8 cellular contexts compared by ENCODE assay signal in the genomic region with DNA sequence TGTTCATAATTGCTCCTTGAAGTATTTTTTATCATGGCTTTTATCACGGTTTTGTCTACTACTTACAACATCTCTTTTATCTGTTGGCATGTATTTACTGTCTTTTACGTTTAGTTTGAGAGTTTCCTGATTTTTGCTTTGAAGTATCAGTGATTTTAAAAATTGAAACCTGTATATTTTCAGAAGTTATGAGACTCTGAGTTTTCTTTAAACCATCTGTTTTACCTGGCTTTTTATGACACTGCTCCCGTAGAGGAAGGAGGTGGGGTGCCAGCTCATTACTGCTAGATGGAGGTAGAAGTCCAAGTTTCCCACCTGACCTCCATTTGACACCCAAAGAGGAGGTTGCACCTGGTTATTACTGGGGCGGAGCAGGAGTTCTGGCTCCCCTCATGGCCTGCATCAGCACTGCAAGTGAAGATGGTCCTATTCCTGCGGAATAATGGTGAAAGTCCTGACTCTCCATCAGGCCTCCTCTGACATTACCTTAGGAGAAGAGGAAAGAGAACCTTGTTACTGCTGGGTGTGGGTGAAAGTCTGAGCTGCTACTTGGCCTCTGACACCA. TPM values are rescaled to one million over a fixed set of nuclear protein-coding genes. Genes with fewer than 3 reads are reported as not detected.
DNase-seq lines count a peak whose midpoint lies in the region; ATAC-seq, FAIRE-seq and TF ChIP-seq lines count a peak whose summit lies in the region.

No MANE protein-coding gene starts in this region.

- no peaks in the 10 kb centered on the region for H3K9me3 ChIP-seq in CD8-positive, alpha-beta memory T cell (ENCODE audit: low read length)
- H3K9me3 ChIP-seq in keratinocyte (ENCODE audit: control insufficient read depth, low read depth, low read length) = no peaks in the 10 kb centered on the region
- no peaks in the 10 kb centered on the region for H3K9me3 ChIP-seq in upper lobe of left lung

- peaks cover 0 to 2% (median 0%) of the 10 kb centered on the region in 3 donors for H3K36me3 Mint-ChIP-seq in CD8-positive, alpha-beta memory T cell

- H3K27me3 ChIP-seq in CD8-positive, alpha-beta memory T cell (ENCODE audit: insufficient read depth, low read length, poor library complexity, severe bottlenecking) = no peaks in the 10 kb centered on the region
- no peaks in the 10 kb centered on the region for H3K27me3 ChIP-seq in keratinocyte (ENCODE audit: control insufficient read depth, extremely low read depth, insufficient read depth, low read length)
- no peaks in the 10 kb centered on the region for H3K27me3 ChIP-seq in upper lobe of left lung

- H3K79me2 ChIP-seq in keratinocyte (ENCODE audit: control insufficient read depth, insufficient read depth, low read length) = no peaks in the 10 kb centered on the region

- peaks cover 26% of the 10 kb centered on the region for H3K4me1 ChIP-seq in CD8-positive, alpha-beta memory T cell (ENCODE audit: insufficient read depth, low read length)
- peaks cover 3% of the 10 kb centered on the region for H3K4me1 ChIP-seq in keratinocyte (ENCODE audit: control insufficient read depth, extremely low read depth, insufficient read depth, low read length)
- peaks cover 3 to 6% (median 4%) of the 10 kb centered on the region in 4 donors for H3K4me1 ChIP-seq in upper lobe of left lung

- H4K20me1 ChIP-seq in keratinocyte (ENCODE audit: control insufficient read depth, extremely low read depth, insufficient read depth, low read length) = no peaks in the 10 kb centered on the region

- ATAC-seq in HG02798 (IDR thresholded peaks at IDR 0.05; ENCODE audit: poor library complexity, unreplicated experiment) (peak; percentile 68), GM18861 (IDR thresholded peaks at IDR 0.05; ENCODE audit: unreplicated experiment) (no peak), upper lobe of left lung (ENCODE audit: low FRiP score in 2 of 2) (no peak)

- TF ChIP-seq CTCF in keratinocyte (optimal IDR thresholded peaks at IDR 0.05 in 1 of 3, IDR thresholded peaks at IDR 0.05 in 1 of 3, conservative IDR thresholded peaks at IDR 0.05 in 1 of 3; ENCODE audit: extremely low read depth in 1 of 3, insufficient read depth in 2 of 3, low read length in 3 of 3) = peak; percentile 40 to 60 (median 48)
- TF ChIP-seq CTCF in upper lobe of left lung (IDR thresholded peaks at IDR 0.05) = peak in 1 of 6 experiments; percentile 9

- no peak for FAIRE-seq in keratinocyte (lab: Jason Lieb, UNC)

- dilution Hi-C loops in keratinocyte (cut with MboI; ENCODE audit: extremely low pct_ligation_motif_present, low sequenced_read_pairs) = no loop called here

- H2AFZ ChIP-seq in keratinocyte (ENCODE audit: control insufficient read depth, low read length) = no peak overlapping the region

- H3K9ac ChIP-seq in keratinocyte (ENCODE audit: control insufficient read depth, extremely low read depth, insufficient read depth, low read length) = no peak overlapping the region

- POLR2A ChIA-PET in CD8-positive, alpha-beta memory T cell (lab: Charles Lee) = no interaction called here

- H3K36me3 ChIP-seq in CD8-positive, alpha-beta memory T cell (ENCODE audit: insufficient read depth, low read length) = no peaks in the 10 kb centered on the region
- H3K36me3 ChIP-seq in keratinocyte (ENCODE audit: control insufficient read depth in 2 of 2, extremely low read depth in 1 of 2, insufficient read depth in 2 of 2, low read length in 2 of 2) (no peaks in the 10 kb centered on the region), upper lobe of left lung (no peaks in the 10 kb centered on the region)

- no peak for TF ChIP-seq EP300 in upper lobe of left lung (IDR thresholded peaks at IDR 0.05)

- peak overlapping the region in 6 of 8 donors; percentile 29 to 81 (median 68) for H3K27ac Mint-ChIP-seq in CD8-positive, alpha-beta memory T cell

- no peak for TF ChIP-seq POLR2A in upper lobe of left lung (IDR thresholded peaks at IDR 0.05)

- H3K9me1 ChIP-seq in keratinocyte (ENCODE audit: control insufficient read depth, extremely low read depth, insufficient read depth, low read length) = no peaks in the 10 kb centered on the region

- no peak overlapping the region for H3K27ac ChIP-seq in CD8-positive, alpha-beta memory T cell (ENCODE audit: low read depth, low read length)
- no peak overlapping the region for H3K27ac ChIP-seq in keratinocyte (ENCODE audit: control insufficient read depth, insufficient read depth, low read length)
- H3K27ac ChIP-seq in upper lobe of left lung = no peak overlapping the region

- CTCF ChIA-PET in CD8-positive, alpha-beta memory T cell (lab: Charles Lee) = interaction anchor here (1.2 to 8.8 kb wide), 2 partner anchors 11 to 199 kb away, joined by 4 to 121 read pairs; a partner anchor contains a TSS

- H3K27me3 Mint-ChIP-seq in CD8-positive, alpha-beta memory T cell = no peaks in the 10 kb centered on the region

- no peaks in the 10 kb centered on the region for H3K9me3 Mint-ChIP-seq in CD8-positive, alpha-beta memory T cell

- peak in 1 of 5 donors; percentile 50 for DNase-seq in CD8-positive, alpha-beta memory T cell
- DNase-seq in activated CD4-positive, alpha-beta T cell treated with anti-CD3 and anti-CD28 coated beads, Interleukin-2, amount 50 U/mL, for 48 hours = peak; percentile 30 to 43
- DNase-seq in keratinocyte (ENCODE audit: low read depth, low spot score) (no peak), NCI-H1092 treated with DMSO at 0.1 percent for 48 hours (lab: John Stamatoyannopoulos, UW) (no peak), NCI-H2227 (lab: John Stamatoyannopoulos, UW; ENCODE audit: unreplicated experiment) (no peak), upper lobe of left lung (no peak)

- no peak overlapping the region for H3K4me3 ChIP-seq in CD8-positive, alpha-beta memory T cell (ENCODE audit: low read length)
- H3K4me3 ChIP-seq in keratinocyte (ENCODE audit: control insufficient read depth in 2 of 3, extremely low read depth in 1 of 3, insufficient read depth in 2 of 3, low read depth in 1 of 3, low read length in 3 of 3) (no peak overlapping the region), upper lobe of left lung (no peak overlapping the region)

- 65 to 76% methylated on average over 5 of the region's 5 CpGs for WGBS in upper lobe of left lung, 2 donors

- H3K4me1 Mint-ChIP-seq in CD8-positive, alpha-beta memory T cell = peaks cover 20 to 30% (median 29%) of the 10 kb centered on the region in 3 donors

- no peak overlapping the region for H3K4me2 ChIP-seq in keratinocyte (ENCODE audit: control insufficient read depth, extremely low read depth, insufficient read depth, low read depth, low read length)

- peak overlapping the region in 3 of 7 donors; percentile 8 to 51 (median 30) for H3K4me3 Mint-ChIP-seq in CD8-positive, alpha-beta memory T cell

RNA-seq across cellular contexts. Expression of a gene that starts 10.0 kb away (rescaled TPM):
- total RNA-seq in CD8-positive, alpha-beta memory T cell = 10 to 100 TPM; 39.2 to 39.5 TPM
- 63.9 TPM for polyA plus RNA-seq in CD8-positive, alpha-beta memory T cell
- 26.7 to 42.2 TPM (median 32.4 TPM) in 3 replicates for polyA plus RNA-seq in keratinocyte
- 31.1 TPM for polyA plus RNA-seq in keratinocyte (2011; ENCODE audit: low read depth)
- 18.4 and 33.4 TPM in 2 replicates for polyA plus RNA-seq in keratinocyte (2011; cell fraction: cytosol; rRNA removed)
- 42.8 and 59.3 TPM in 2 replicates for polyA plus RNA-seq in keratinocyte (2011; cell fraction: nucleus; rRNA removed)
- 22.7 and 23.6 TPM in 2 replicates for polyA plus RNA-seq in keratinocyte (2012; ENCODE audit: low replicate concordance)
- 6.8 to 40.7 TPM (median 24.1 TPM) in 3 replicates for polyA minus RNA-seq in keratinocyte
- polyA minus RNA-seq in keratinocyte (2011; cell fraction: cytosol; rRNA and poly(A)+ RNA removed) = 20.7 TPM
- polyA minus RNA-seq in keratinocyte (2011; cell fraction: nucleus; rRNA and poly(A)+ RNA removed) = 20.7 and 37.3 TPM in 2 replicates
- total RNA-seq in upper lobe of left lung = 10 to 100 TPM; 19.4 to 70.2 (median 27.1) TPM

Comparison
In these comparisons a context has a peak if more than half of its experiments do, and no peak if none do; other contexts are left out.
1. DNase-seq: peak in activated CD4-positive, alpha-beta T cell treated with anti-CD3 and anti-CD28 coated beads, Interleukin-2, amount 50 U/mL, for 48 hours (2 of 2); none in keratinocyte (single experiment), NCI-H1092 treated with DMSO at 0.1 percent for 48 hours (single experiment), NCI-H2227 (single experiment) and upper lobe of left lung (0 of 2).